Comparison of ENCODE assay signal across 21 cellular contexts in the genomic region with DNA sequence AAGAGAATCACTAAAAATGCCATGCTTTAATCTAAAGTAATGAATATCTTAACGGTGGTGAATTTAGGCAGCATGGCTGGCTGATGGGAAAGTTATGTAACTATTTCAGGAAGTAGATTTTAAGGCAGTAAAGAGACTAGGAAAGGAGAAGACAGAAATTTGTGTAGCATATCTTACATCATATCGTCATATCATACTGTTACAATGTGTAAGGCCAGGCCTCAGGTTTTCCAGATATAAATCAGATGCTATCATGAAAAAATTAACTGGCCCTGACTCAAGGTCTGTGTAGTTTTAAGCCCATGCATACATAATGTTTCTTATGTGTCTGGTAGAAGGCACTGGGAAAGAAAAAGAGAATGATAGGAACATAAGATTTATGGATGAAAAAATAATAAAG. TPM values are rescaled to one million over a fixed set of nuclear protein-coding genes. Genes with fewer than 3 reads are reported as not detected.
"Had no signal": no experiment of that assay in that cellular context is flagged by ENCODE, and none has a peak within 500 bp of the region (broad histone marks: within the 10 kb centered on the region; RNA-seq: fewer than 3 reads in every experiment).

No MANE protein-coding gene starts in this region.

- H3K9me3 Mint-ChIP-seq: activated CD4-positive, alpha-beta memory T cell treated with anti-CD3 and anti-CD28 coated beads for 36 hours; activated naive CD4-positive, alpha-beta T cell treated with anti-CD3 and anti-CD28 coated beads, Interleukin-2, amount 10 ng/mL, durations not matched to agents 7 days and 5 days; endodermal cell had no signal

- H3K4me1 ChIP-seq: gastroesophageal sphincter had no signal

- DNase-seq: activated CD4-positive, alpha-beta memory T cell treated with anti-CD3 and anti-CD28 coated beads for 36 hours; activated CD4-positive, alpha-beta T cell treated with anti-CD3 and anti-CD28 coated beads for 4 hours; activated CD4-positive, CD25-positive, alpha-beta regulatory T cell; activated effector memory CD4-positive, alpha-beta T cell treated with Interleukin-2 at 50 U/mL for 16 hours; activated naive CD4-positive, alpha-beta T cell treated with anti-CD3 and anti-CD28 coated beads, Interleukin-2, amount 10 ng/mL, durations not matched to agents 7 days and 5 days; activated T-cell treated with anti-CD3 and anti-CD28 coated beads, Interleukin-2, amount 50 U/mL, for 48 hours; cerebellar nuclear complex; endodermal cell; head of caudate nucleus; hypothalamus; left ventricle myocardium superior; mammary epithelial cell; naive thymus-derived CD8-positive, alpha-beta T cell; stimulated activated CD4-positive, alpha-beta T cell treated with anti-CD3 and anti-CD28 coated beads, Interleukin-4, amount 100 ng/mL, for 4 hours; stimulated activated naive CD8-positive, alpha-beta T cell treated with anti-CD3 and anti-CD28 coated beads, Interleukin-15, Interleukin-2, amounts not matched to agents 100 U/mL and 50 U/mL, for 24 hours; T1000 had no signal

- H3K27me3 Mint-ChIP-seq: progenitor cell of endocrine pancreas had no signal

- H3K27ac Mint-ChIP-seq: activated CD4-positive, alpha-beta memory T cell treated with anti-CD3 and anti-CD28 coated beads for 36 hours; activated naive CD4-positive, alpha-beta T cell treated with anti-CD3 and anti-CD28 coated beads, Interleukin-2, amount 10 ng/mL, durations not matched to agents 7 days and 5 days; endodermal cell; mesothelial cell of epicardium; naive thymus-derived CD8-positive, alpha-beta T cell; progenitor cell of endocrine pancreas had no signal

- H3K4me1 Mint-ChIP-seq: activated naive CD4-positive, alpha-beta T cell treated with anti-CD3 and anti-CD28 coated beads, Interleukin-2, amount 10 ng/mL, durations not matched to agents 7 days and 5 days; endodermal cell; naive thymus-derived CD8-positive, alpha-beta T cell had no signal

- H3K4me3 Mint-ChIP-seq: activated CD4-positive, alpha-beta memory T cell treated with anti-CD3 and anti-CD28 coated beads for 36 hours; activated naive CD4-positive, alpha-beta T cell treated with anti-CD3 and anti-CD28 coated beads, Interleukin-2, amount 10 ng/mL, durations not matched to agents 7 days and 5 days; endodermal cell; mesothelial cell of epicardium; naive thymus-derived CD8-positive, alpha-beta T cell had no signal

- H3K36me3 Mint-ChIP-seq: activated CD4-positive, alpha-beta memory T cell treated with anti-CD3 and anti-CD28 coated beads for 36 hours; activated naive CD4-positive, alpha-beta T cell treated with anti-CD3 and anti-CD28 coated beads, Interleukin-2, amount 10 ng/mL, durations not matched to agents 7 days and 5 days had no signal

- H3K27me3 ChIP-seq: gastroesophageal sphincter had no signal

- H3K4me3 ChIP-seq: coronary artery, gastroesophageal sphincter had no signal

- H3K36me3 ChIP-seq: gastroesophageal sphincter had no signal

- H3K27ac ChIP-seq: coronary artery, epithelial cell of prostate, gastroesophageal sphincter had no signal

RNA-seq across cellular contexts. Expression of a gene that starts 8.9 kb away (rescaled TPM):
- total RNA-seq: activated CD4-positive, alpha-beta memory T cell treated with anti-CD3 and anti-CD28 coated beads for 36 hours; endodermal cell; naive thymus-derived CD8-positive, alpha-beta T cell; progenitor cell of endocrine pancreas had no signal
- polyA plus RNA-seq: naive thymus-derived CD8-positive, alpha-beta T cell had no signal
